ENCODE assay signal across 17 cellular contexts in the genomic region with DNA sequence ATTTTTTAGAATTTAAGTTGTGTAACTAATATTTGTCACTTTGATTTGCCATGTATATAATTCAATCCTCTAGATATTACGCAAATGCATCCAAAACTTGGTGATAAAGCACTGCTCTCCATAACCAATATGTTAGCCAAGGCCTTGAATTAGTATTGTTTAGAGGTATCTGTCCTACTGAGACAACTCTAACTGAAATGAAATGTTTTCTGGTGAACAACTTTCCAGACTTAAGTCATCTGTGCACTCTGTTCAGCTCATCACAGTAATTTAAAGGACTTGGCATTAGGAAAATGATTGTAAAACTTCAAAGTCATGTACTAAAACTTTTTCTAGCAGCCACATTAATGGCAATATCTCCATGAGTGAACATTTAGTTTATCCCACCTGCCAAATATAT.
A peak's percentile ranks its signal among the peaks of the same experiment; 100 is the strongest.
DNase-seq lines count a peak whose midpoint lies in the region; ATAC-seq and TF ChIP-seq lines count a peak whose summit lies in the region.
"Had no signal": no experiment of that assay in that cellular context is flagged by ENCODE, and none has a peak within 500 bp of the region (broad histone marks: within the 10 kb centered on the region; RNA-seq: fewer than 3 reads in every experiment).

No MANE protein-coding gene starts in this region.

- no peak overlapping the region for H2AFZ ChIP-seq in hepatocyte
- H2AFZ ChIP-seq: GM23248 had no signal

- H3K27ac Mint-ChIP-seq in activated naive CD4-positive, alpha-beta T cell treated with anti-CD3 and anti-CD28 coated beads, Interleukin-2, amount 10 ng/mL, durations not matched to agents 7 days and 5 days, result no peak overlapping the region
- H3K27ac Mint-ChIP-seq: B cell; CD4-positive, CD25-positive, alpha-beta regulatory T cell; CD8-positive, alpha-beta T cell had no signal

- no peaks in the 10 kb centered on the region for H3K36me3 Mint-ChIP-seq in activated naive CD4-positive, alpha-beta T cell treated with anti-CD3 and anti-CD28 coated beads, Interleukin-2, amount 10 ng/mL, durations not matched to agents 7 days and 5 days
- H3K36me3 Mint-ChIP-seq: CD4-positive, CD25-positive, alpha-beta regulatory T cell; CD8-positive, alpha-beta T cell had no signal

- H3K4me3 ChIP-seq in hepatocyte, result no peak overlapping the region
- no peak overlapping the region for H3K4me3 ChIP-seq in rectal smooth muscle tissue (ENCODE audit: low read length)
- H3K4me3 ChIP-seq in uterus, result no peak overlapping the region
- H3K4me3 ChIP-seq: BLaER1, GM23248 had no signal

- H3K4me1 ChIP-seq in hepatocyte (ENCODE audit: insufficient read depth) (peaks cover 35% of the 10 kb centered on the region), rectal smooth muscle tissue (ENCODE audit: control insufficient read depth, insufficient read depth, low read length) (peaks cover 31% of the 10 kb centered on the region), uterus (peaks cover 0 to 5% of the 10 kb centered on the region in 2 donors)
- H3K4me1 ChIP-seq: BLaER1 had no signal

- no peaks in the 10 kb centered on the region for H4K20me1 ChIP-seq in hepatocyte (ENCODE audit: insufficient read depth, poor library complexity, severe bottlenecking)
- H4K20me1 ChIP-seq: BLaER1 had no signal

- H3K9me3 Mint-ChIP-seq in activated naive CD4-positive, alpha-beta T cell treated with anti-CD3 and anti-CD28 coated beads, Interleukin-2, amount 10 ng/mL, durations not matched to agents 7 days and 5 days, result peaks cover 5% of the 10 kb centered on the region

- H3K27ac ChIP-seq in hepatocyte (peak overlapping the region; percentile 57), rectal smooth muscle tissue (ENCODE audit: low read depth, low read length) (peak overlapping the region; percentile 54), uterus (peak overlapping the region; percentile 52 to 76)
- H3K27ac ChIP-seq: BLaER1, C4-2B, GM23248 had no signal

- no peaks in the 10 kb centered on the region for H3K9me3 ChIP-seq in hepatocyte (ENCODE audit: low read depth)
- no peaks in the 10 kb centered on the region for H3K9me3 ChIP-seq in uterus
- H3K9me3 ChIP-seq: BLaER1 had no signal

- no peak for ATAC-seq in HG03521 (IDR thresholded peaks at IDR 0.05; ENCODE audit: unreplicated experiment)
- ATAC-seq: CD8-positive, alpha-beta T cell had no signal

- TF ChIP-seq CTCF in hepatocyte (IDR thresholded peaks at IDR 0.05; ENCODE audit: poor library complexity) (no peak), uterus (IDR thresholded peaks at IDR 0.05) (no peak)

- DNase-seq in hepatocyte (ENCODE audit: low spot score), result no peak
- DNase-seq in uterus, result no peak
- DNase-seq in activated naive CD4-positive, alpha-beta T cell treated with anti-CD3 and anti-CD28 coated beads, Interleukin-2, amount 10 ng/mL, durations not matched to agents 7 days and 5 days, result no peak
- DNase-seq in NCI-H187 (lab: John Stamatoyannopoulos, UW), result no peak
- DNase-seq: Caco-2; CD4-positive, CD25-positive, alpha-beta regulatory T cell; CD8-positive, alpha-beta T cell; DMS153; DND-41; GM23248; H7; HCEC 1CT had no signal

- CTCF ChIA-PET in activated naive CD4-positive, alpha-beta T cell treated with anti-CD3 and anti-CD28 coated beads, Interleukin-2, amount 10 ng/mL, durations not matched to agents 7 days and 5 days (lab: Charles Lee), result no interaction called here

- H3K9ac ChIP-seq in rectal smooth muscle tissue (ENCODE audit: low read length), result no peak overlapping the region
- H3K9ac ChIP-seq: BLaER1, GM23248 had no signal

- no peaks in the 10 kb centered on the region for H3K27me3 Mint-ChIP-seq in activated naive CD4-positive, alpha-beta T cell treated with anti-CD3 and anti-CD28 coated beads, Interleukin-2, amount 10 ng/mL, durations not matched to agents 7 days and 5 days
- H3K27me3 Mint-ChIP-seq: B cell; CD4-positive, CD25-positive, alpha-beta regulatory T cell had no signal

- H3K36me3 ChIP-seq in hepatocyte (replicated peaks; ENCODE audit: insufficient read depth, low read depth) (no peaks in the 10 kb centered on the region), rectal smooth muscle tissue (ENCODE audit: control insufficient read depth, insufficient read depth, low read length) (no peaks in the 10 kb centered on the region), uterus (no peaks in the 10 kb centered on the region)
- H3K36me3 ChIP-seq: BLaER1 had no signal

- no peaks in the 10 kb centered on the region for H3K27me3 ChIP-seq in hepatocyte
- H3K27me3 ChIP-seq in rectal smooth muscle tissue (ENCODE audit: control insufficient read depth, insufficient read depth, low read length), result no peaks in the 10 kb centered on the region
- no peaks in the 10 kb centered on the region for H3K27me3 ChIP-seq in uterus
- H3K27me3 ChIP-seq: BLaER1 had no signal

- H3K4me2 ChIP-seq in hepatocyte, result no peak overlapping the region
- H3K4me2 ChIP-seq: BLaER1 had no signal

- 94% methylated on average over 1 of the region's 1 CpG for WGBS in hepatocyte (ENCODE audit: low lambda C conversion rate, missing lambda C conversion rate)

- H3K9me2 ChIP-seq in hepatocyte (replicated peaks; ENCODE audit: insufficient read depth), result no peaks in the 10 kb centered on the region

- no peaks in the 10 kb centered on the region for H3K79me2 ChIP-seq in hepatocyte

- H3K4me3 Mint-ChIP-seq in activated naive CD4-positive, alpha-beta T cell treated with anti-CD3 and anti-CD28 coated beads, Interleukin-2, amount 10 ng/mL, durations not matched to agents 7 days and 5 days, result no peak overlapping the region
- H3K4me3 Mint-ChIP-seq: B cell; CD4-positive, CD25-positive, alpha-beta regulatory T cell; CD8-positive, alpha-beta T cell had no signal

- TF ChIP-seq POLR2A in uterus (IDR thresholded peaks at IDR 0.05), result no peak

- H3K4me1 Mint-ChIP-seq in activated naive CD4-positive, alpha-beta T cell treated with anti-CD3 and anti-CD28 coated beads, Interleukin-2, amount 10 ng/mL, durations not matched to agents 7 days and 5 days, result no peaks in the 10 kb centered on the region
- H3K4me1 Mint-ChIP-seq: B cell; CD4-positive, CD25-positive, alpha-beta regulatory T cell had no signal

- intact Hi-C loops in uterus (cut with DNase I; ENCODE audit: low total_unique reads), result no loop called here
